Comparison of ENCODE assay signal across 8 cellular contexts in the genomic region with DNA sequence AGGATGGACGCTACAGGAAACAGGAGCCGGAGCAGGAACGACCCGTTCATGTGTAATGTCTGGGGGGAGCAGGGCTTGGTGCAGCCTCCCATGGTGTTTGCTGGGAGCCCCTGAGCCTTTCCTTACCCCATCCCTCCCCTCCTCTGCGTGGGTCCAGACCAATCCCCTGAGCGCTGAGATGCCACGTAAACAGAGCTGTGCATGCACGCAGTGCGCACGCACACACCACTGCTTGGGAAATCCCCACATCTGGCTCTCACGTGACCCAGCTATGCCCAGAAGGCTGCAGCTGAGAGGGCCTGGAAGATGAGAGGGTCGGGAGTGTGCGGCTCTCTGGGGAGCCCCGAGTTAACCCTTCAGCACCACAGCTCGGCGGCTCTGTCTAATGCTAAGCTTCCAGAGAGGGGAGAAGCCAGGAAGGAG.
DNase-seq lines count a peak whose midpoint lies in the region; ATAC-seq and TF ChIP-seq lines count a peak whose summit lies in the region.

No MANE protein-coding gene starts in this region.

- H3K9me3 Mint-ChIP-seq in activated naive CD8-positive, alpha-beta T cell treated with anti-CD3 and anti-CD28 coated beads for 36 hours, result no peaks in the 10 kb centered on the region

- peak overlapping the region; percentile 86 for H3K27ac Mint-ChIP-seq in activated naive CD8-positive, alpha-beta T cell treated with anti-CD3 and anti-CD28 coated beads for 36 hours

- no peaks in the 10 kb centered on the region for H3K36me3 Mint-ChIP-seq in activated naive CD8-positive, alpha-beta T cell treated with anti-CD3 and anti-CD28 coated beads for 36 hours

- H3K4me1 ChIP-seq in heart left ventricle, result peaks cover 0 to 45% (median 28%) of the 10 kb centered on the region in 12 donors

- no peaks in the 10 kb centered on the region for H3K36me3 ChIP-seq in heart left ventricle

- TF ChIP-seq CTCF in heart left ventricle (IDR thresholded peaks at IDR 0.05) (no peak), retinal pigment epithelial cell (conservative IDR thresholded peaks at IDR 0.05; ENCODE audit: low read depth, low read length) (no peak)

- H3K4me3 Mint-ChIP-seq in activated naive CD8-positive, alpha-beta T cell treated with anti-CD3 and anti-CD28 coated beads for 36 hours, result peak overlapping the region; percentile 82

- TF ChIP-seq POLR2A in heart left ventricle (IDR thresholded peaks at IDR 0.05), result no peak

- peaks cover 20% of the 10 kb centered on the region for H3K4me1 Mint-ChIP-seq in activated naive CD8-positive, alpha-beta T cell treated with anti-CD3 and anti-CD28 coated beads for 36 hours

- no peaks in the 10 kb centered on the region for H3K27me3 ChIP-seq in heart left ventricle

- ATAC-seq in GM18499 (IDR thresholded peaks at IDR 0.05; ENCODE audit: insufficient read depth, unreplicated experiment) (peak; percentile 70), HG02798 (IDR thresholded peaks at IDR 0.05; ENCODE audit: poor library complexity, unreplicated experiment) (peak; percentile 90), heart left ventricle (peak; percentile 78 to 92 (median 83))

- DNase-seq in SHP77 (lab: John Stamatoyannopoulos, UW) (peak; percentile 80 to 93), heart left ventricle (peak; percentile 86 to 92 (median 91)), retinal pigment epithelial cell (ENCODE audit: low read depth) (peak; percentile 75), AML-193 (lab: John Stamatoyannopoulos, UW) (no peak), cerebellum (ENCODE audit: low spot score) (no peak)
- DNase-seq in activated naive CD8-positive, alpha-beta T cell treated with anti-CD3 and anti-CD28 coated beads for 36 hours, result peak; percentile 86

- H3K4me3 ChIP-seq in heart left ventricle, result peak overlapping the region in 9 of 12 donors; percentile 21 to 49 (median 34)
- peak overlapping the region; percentile 3 for H3K4me3 ChIP-seq in retinal pigment epithelial cell (ENCODE audit: low read length)

- H3K9me3 ChIP-seq in heart left ventricle, result no peaks in the 10 kb centered on the region

- H3K27me3 Mint-ChIP-seq in activated naive CD8-positive, alpha-beta T cell treated with anti-CD3 and anti-CD28 coated beads for 36 hours, result no peaks in the 10 kb centered on the region

- H3K27ac ChIP-seq in heart left ventricle, result peak overlapping the region; percentile 11 to 89 (median 78)

- 22 to 48% (median 31%) methylated on average over 7 to 16 of the region's 16 CpGs for WGBS in heart left ventricle, 4 donors

- intact Hi-C loops in heart left ventricle (cut with DNase I), result loop anchor here in 1 of 10 donors (5.0 kb wide), 1 partner anchor 66 kb away; no protein-coding TSS in a partner anchor

Comparison
In these comparisons a context has a peak if more than half of its experiments do, and no peak if none do; other contexts are left out.
1. DNase-seq: peak in SHP77 (2 of 2), activated naive CD8-positive, alpha-beta T cell treated with anti-CD3 and anti-CD28 coated beads for 36 hours (single experiment), heart left ventricle (5 of 5) and retinal pigment epithelial cell (single experiment); none in AML-193 (0 of 2) and cerebellum (single experiment).
2. Peak in every context shown above with its lines, with median percentiles within 50 percentile points of each other: ATAC-seq.